Comparison of ENCODE assay signal across 8 cellular contexts in genomic region chr13:32811297-32811800, GRCh38.
A peak's percentile ranks its signal among the peaks of the same experiment; 100 is the strongest.
DNase-seq lines count a peak whose midpoint lies in the region; ATAC-seq and TF ChIP-seq lines count a peak whose summit lies in the region.

No MANE protein-coding gene starts in this region.

- ATAC-seq in GM18499 (IDR thresholded peaks at IDR 0.05; ENCODE audit: insufficient read depth, unreplicated experiment) (peak; percentile 48), GM21786 (IDR thresholded peaks at IDR 0.05; ENCODE audit: unreplicated experiment) (peak; percentile 88), Right ventricle myocardium inferior (no peak)

- TF ChIP-seq CTCF in fibroblast of villous mesenchyme (IDR thresholded peaks at IDR 0.05; ENCODE audit: insufficient read depth, low read depth, low read length), result no peak

- DNase-seq in NCI-H2107 (lab: John Stamatoyannopoulos, UW), result peak; percentile 10
- DNase-seq in fibroblast of villous mesenchyme (ENCODE audit: low read depth), result peak; percentile 68
- DNase-seq in NCI-H1092 (lab: John Stamatoyannopoulos, UW), result no peak
- no peak for DNase-seq in kidney glomerular epithelial cell (lab: John Stamatoyannopoulos, UW)
- no peak for DNase-seq in Right ventricle myocardium inferior (ENCODE audit: missing footprints)
- no peak for DNase-seq in amygdala (lab: John Stamatoyannopoulos, UW)

- no peak overlapping the region for H3K4me3 ChIP-seq in fibroblast of villous mesenchyme (ENCODE audit: low read depth, low read length)

- intact Hi-C loops in Right ventricle myocardium inferior (cut with DNase I), result no loop called here

Comparison
In these comparisons a context has a peak if more than half of its experiments do, and no peak if none do; other contexts are left out.
1. DNase-seq: peak in NCI-H2107 (single experiment) and fibroblast of villous mesenchyme (single experiment); none in NCI-H1092 (single experiment), kidney glomerular epithelial cell (single experiment), Right ventricle myocardium inferior (single experiment) and amygdala (0 of 56).